13 cellular contexts compared by ENCODE assay signal in the genomic region with DNA sequence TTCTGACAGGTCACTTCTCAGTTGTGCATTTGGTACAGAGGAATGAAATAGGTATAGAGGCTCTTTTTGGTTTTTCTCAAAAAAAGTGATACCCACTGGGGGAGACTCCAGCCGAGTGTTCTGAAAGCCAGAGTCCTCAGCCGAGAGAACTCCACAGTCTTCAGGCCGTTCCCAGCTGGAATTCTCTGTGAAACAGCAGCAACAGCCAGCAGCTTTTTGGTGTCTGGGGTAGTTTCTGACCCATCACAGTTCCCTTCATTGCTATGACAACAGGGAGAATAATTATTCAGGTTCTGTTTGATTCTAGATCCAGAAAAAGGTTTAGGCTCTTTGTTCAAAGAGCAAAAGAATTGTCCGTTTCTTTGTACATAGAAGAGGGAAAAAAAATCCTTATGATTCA.
DNase-seq lines count a peak whose midpoint lies in the region; ATAC-seq and TF ChIP-seq lines count a peak whose summit lies in the region.
"Had no signal": no experiment of that assay in that cellular context is flagged by ENCODE, and none has a peak within 500 bp of the region (broad histone marks: within the 10 kb centered on the region; RNA-seq: fewer than 3 reads in every experiment).

No MANE protein-coding gene starts in this region.

- CTCF ChIA-PET in WTC11 (lab: Charles Lee), result interaction anchor here (1.2 kb wide), 1 partner anchor 64 kb away, joined by 6 read pairs; no protein-coding TSS in a partner anchor

- H3K9me3 Mint-ChIP-seq in WTC11, result no peaks in the 10 kb centered on the region
- peaks cover 4% of the 10 kb centered on the region for H3K9me3 Mint-ChIP-seq in nephron progenitor cell
- no peaks in the 10 kb centered on the region for H3K9me3 Mint-ChIP-seq in endothelial cell (ENCODE audit: unreplicated experiment)
- H3K9me3 Mint-ChIP-seq: stimulated activated naive B cell treated with anti-CD40 and anti-IgM and Interleukin-4, amounts not matched to agents 10 μg/mL and 1 μg/mL and 100 μg/mL, for 72 hours had no signal

- no peaks in the 10 kb centered on the region for H3K36me3 Mint-ChIP-seq in WTC11
- peaks cover 22% of the 10 kb centered on the region for H3K36me3 Mint-ChIP-seq in nephron progenitor cell (ENCODE audit: low read depth)
- no peaks in the 10 kb centered on the region for H3K36me3 Mint-ChIP-seq in endothelial cell (ENCODE audit: low read depth, unreplicated experiment)
- H3K36me3 Mint-ChIP-seq: stimulated activated naive B cell treated with anti-CD40 and anti-IgM and Interleukin-4, amounts not matched to agents 10 μg/mL and 1 μg/mL and 100 μg/mL, for 72 hours had no signal

- no peak overlapping the region for H3K9ac ChIP-seq in BLaER1

- no peak for TF ChIP-seq CTCF in WTC11 (IDR thresholded peaks at IDR 0.05)
- no peak for TF ChIP-seq CTCF in fibroblast of villous mesenchyme (IDR thresholded peaks at IDR 0.05; ENCODE audit: insufficient read depth, low read depth, low read length)
- TF ChIP-seq CTCF in nephron progenitor cell (IDR thresholded peaks at IDR 0.05), result no peak
- TF ChIP-seq CTCF in endothelial cell (IDR thresholded peaks at IDR 0.05; ENCODE audit: unreplicated experiment), result no peak

- H3K27ac Mint-ChIP-seq in WTC11 (peak overlapping the region; percentile 44), nephron progenitor cell (peak overlapping the region; percentile 95), endothelial cell (ENCODE audit: unreplicated experiment) (no peak overlapping the region)
- H3K27ac Mint-ChIP-seq: B cell; stimulated activated naive B cell treated with anti-CD40 and anti-IgM and Interleukin-4, amounts not matched to agents 10 μg/mL and 1 μg/mL and 100 μg/mL, for 72 hours had no signal

- peak overlapping the region; percentile 33 for H3K4me2 ChIP-seq in BLaER1

- H3K4me1 Mint-ChIP-seq in WTC11 (peaks cover 45% of the 10 kb centered on the region), nephron progenitor cell (peaks cover 45% of the 10 kb centered on the region), endothelial cell (ENCODE audit: unreplicated experiment) (peaks cover 10% of the 10 kb centered on the region)
- H3K4me1 Mint-ChIP-seq: B cell had no signal

- peaks cover 79% of the 10 kb centered on the region for H4K20me1 ChIP-seq in BLaER1

- no peak overlapping the region for H3K4me3 Mint-ChIP-seq in WTC11
- H3K4me3 Mint-ChIP-seq in nephron progenitor cell, result peak overlapping the region; percentile 37
- H3K4me3 Mint-ChIP-seq in endothelial cell (ENCODE audit: unreplicated experiment), result no peak overlapping the region
- H3K4me3 Mint-ChIP-seq: B cell; stimulated activated naive B cell treated with anti-CD40 and anti-IgM and Interleukin-4, amounts not matched to agents 10 μg/mL and 1 μg/mL and 100 μg/mL, for 72 hours had no signal

- no peaks in the 10 kb centered on the region for H3K36me3 ChIP-seq in BLaER1

- peaks cover 16% of the 10 kb centered on the region for H3K4me1 ChIP-seq in BLaER1

- no peaks in the 10 kb centered on the region for H3K9me3 ChIP-seq in BLaER1

- no peak; the same call in 1 of the 2 replicates for ATAC-seq in WTC11
- ATAC-seq in GM21528 (IDR thresholded peaks at IDR 0.05; ENCODE audit: low FRiP score, unreplicated experiment), result no peak
- no peak for ATAC-seq in GM21717 (IDR thresholded peaks at IDR 0.05; ENCODE audit: unreplicated experiment)
- ATAC-seq: stimulated activated naive B cell treated with anti-CD40 and anti-IgM and Interleukin-4, amounts not matched to agents 10 μg/mL and 1 μg/mL and 100 μg/mL, for 72 hours had no signal

- H3K27me3 Mint-ChIP-seq in WTC11 (ENCODE audit: low read depth) (no peaks in the 10 kb centered on the region), nephron progenitor cell (ENCODE audit: low read depth, poor library complexity) (no peaks in the 10 kb centered on the region), endothelial cell (ENCODE audit: unreplicated experiment) (no peaks in the 10 kb centered on the region)

- H3K4me3 ChIP-seq in BLaER1 (no peak overlapping the region), fibroblast of villous mesenchyme (ENCODE audit: low read depth, low read length) (peak overlapping the region; percentile 30)

- POLR2A ChIA-PET in WTC11 (lab: Charles Lee), result no interaction called here

- no peak overlapping the region for H3K27ac ChIP-seq in BLaER1

- no peaks in the 10 kb centered on the region for H3K27me3 ChIP-seq in BLaER1

- no peak for DNase-seq in WTC11 (ENCODE audit: low spot score)
- no peak for DNase-seq in fibroblast of villous mesenchyme (ENCODE audit: low read depth)
- DNase-seq in nephron progenitor cell, result no peak
- no peak for DNase-seq in endothelial cell (ENCODE audit: low spot score)
- no peak for DNase-seq in dedifferentiated amniotic fluid mesenchymal stem cell (ENCODE audit: extremely low spot score)
- DNase-seq: activated T-cell treated with anti-CD3 and anti-CD28 coated beads, Interleukin-2, amount 50 U/mL, for 48 hours; NCI-H526; stimulated activated naive B cell treated with anti-CD40 and anti-IgM and Interleukin-4, amounts not matched to agents 10 μg/mL and 1 μg/mL and 100 μg/mL, for 72 hours; T1000 had no signal

TF ChIP-seq in WTC11, 78 proteins besides CTCF, POLR2A, EP300 and RAD21 (continues in another document):
- no peak for TF ChIP-seq ETV6 (CRISPR knock-in tag; IDR thresholded peaks at IDR 0.05)
- TF ChIP-seq, protein P1, sequence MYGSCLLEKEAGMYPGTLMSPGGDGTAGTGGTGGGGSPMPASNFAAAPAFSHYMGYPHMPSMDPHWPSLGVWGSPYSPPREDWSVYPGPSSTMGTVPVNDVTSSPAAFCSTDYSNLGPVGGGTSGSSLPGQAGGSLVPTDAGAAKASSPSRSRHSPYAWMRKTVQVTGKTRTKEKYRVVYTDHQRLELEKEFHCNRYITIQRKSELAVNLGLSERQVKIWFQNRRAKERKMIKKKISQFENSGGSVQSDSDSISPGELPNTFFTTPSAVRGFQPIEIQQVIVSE (CRISPR knock-in tag; IDR thresholded peaks at IDR 0.05; ENCODE audit: borderline replicate concordance), result no peak
- TF ChIP-seq NR1H2 (CRISPR knock-in tag; IDR thresholded peaks at IDR 0.05), result no peak
- TF ChIP-seq, protein P2, sequence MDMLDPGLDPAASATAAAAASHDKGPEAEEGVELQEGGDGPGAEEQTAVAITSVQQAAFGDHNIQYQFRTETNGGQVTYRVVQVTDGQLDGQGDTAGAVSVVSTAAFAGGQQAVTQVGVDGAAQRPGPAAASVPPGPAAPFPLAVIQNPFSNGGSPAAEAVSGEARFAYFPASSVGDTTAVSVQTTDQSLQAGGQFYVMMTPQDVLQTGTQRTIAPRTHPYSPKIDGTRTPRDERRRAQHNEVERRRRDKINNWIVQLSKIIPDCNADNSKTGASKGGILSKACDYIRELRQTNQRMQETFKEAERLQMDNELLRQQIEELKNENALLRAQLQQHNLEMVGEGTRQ (CRISPR knock-in tag; IDR thresholded peaks at IDR 0.05), result no peak
- TF ChIP-seq ZBTB21 (CRISPR knock-in tag; IDR thresholded peaks at IDR 0.05; ENCODE audit: borderline replicate concordance), result no peak
- TF ChIP-seq TEAD4 (CRISPR knock-in tag; IDR thresholded peaks at IDR 0.05), result no peak
- TF ChIP-seq, protein P3, sequence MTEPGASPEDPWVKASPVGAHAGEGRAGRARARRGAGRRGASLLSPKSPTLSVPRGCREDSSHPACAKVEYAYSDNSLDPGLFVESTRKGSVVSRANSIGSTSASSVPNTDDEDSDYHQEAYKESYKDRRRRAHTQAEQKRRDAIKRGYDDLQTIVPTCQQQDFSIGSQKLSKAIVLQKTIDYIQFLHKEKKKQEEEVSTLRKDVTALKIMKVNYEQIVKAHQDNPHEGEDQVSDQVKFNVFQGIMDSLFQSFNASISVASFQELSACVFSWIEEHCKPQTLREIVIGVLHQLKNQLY (CRISPR knock-in tag; IDR thresholded peaks at IDR 0.05), result no peak
- TF ChIP-seq, protein P4, sequence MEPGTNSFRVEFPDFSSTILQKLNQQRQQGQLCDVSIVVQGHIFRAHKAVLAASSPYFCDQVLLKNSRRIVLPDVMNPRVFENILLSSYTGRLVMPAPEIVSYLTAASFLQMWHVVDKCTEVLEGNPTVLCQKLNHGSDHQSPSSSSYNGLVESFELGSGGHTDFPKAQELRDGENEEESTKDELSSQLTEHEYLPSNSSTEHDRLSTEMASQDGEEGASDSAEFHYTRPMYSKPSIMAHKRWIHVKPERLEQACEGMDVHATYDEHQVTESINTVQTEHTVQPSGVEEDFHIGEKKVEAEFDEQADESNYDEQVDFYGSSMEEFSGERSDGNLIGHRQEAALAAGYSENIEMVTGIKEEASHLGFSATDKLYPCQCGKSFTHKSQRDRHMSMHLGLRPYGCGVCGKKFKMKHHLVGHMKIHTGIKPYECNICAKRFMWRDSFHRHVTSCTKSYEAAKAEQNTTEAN (CRISPR knock-in tag; IDR thresholded peaks at IDR 0.05), result no peak
- TF ChIP-seq, protein P5, sequence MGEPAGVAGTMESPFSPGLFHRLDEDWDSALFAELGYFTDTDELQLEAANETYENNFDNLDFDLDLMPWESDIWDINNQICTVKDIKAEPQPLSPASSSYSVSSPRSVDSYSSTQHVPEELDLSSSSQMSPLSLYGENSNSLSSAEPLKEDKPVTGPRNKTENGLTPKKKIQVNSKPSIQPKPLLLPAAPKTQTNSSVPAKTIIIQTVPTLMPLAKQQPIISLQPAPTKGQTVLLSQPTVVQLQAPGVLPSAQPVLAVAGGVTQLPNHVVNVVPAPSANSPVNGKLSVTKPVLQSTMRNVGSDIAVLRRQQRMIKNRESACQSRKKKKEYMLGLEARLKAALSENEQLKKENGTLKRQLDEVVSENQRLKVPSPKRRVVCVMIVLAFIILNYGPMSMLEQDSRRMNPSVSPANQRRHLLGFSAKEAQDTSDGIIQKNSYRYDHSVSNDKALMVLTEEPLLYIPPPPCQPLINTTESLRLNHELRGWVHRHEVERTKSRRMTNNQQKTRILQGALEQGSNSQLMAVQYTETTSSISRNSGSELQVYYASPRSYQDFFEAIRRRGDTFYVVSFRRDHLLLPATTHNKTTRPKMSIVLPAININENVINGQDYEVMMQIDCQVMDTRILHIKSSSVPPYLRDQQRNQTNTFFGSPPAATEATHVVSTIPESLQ (CRISPR knock-in tag; IDR thresholded peaks at IDR 0.05), result no peak
- no peak for TF ChIP-seq KAT7 (CRISPR knock-in tag; IDR thresholded peaks at IDR 0.05; ENCODE audit: borderline replicate concordance)
- no peak for TF ChIP-seq NR3C1 (CRISPR knock-in tag; conservative IDR thresholded peaks at IDR 0.05; ENCODE audit: low read depth)
